In genomic region chr3:71423151-71423906, GRCh38 we compare ENCODE assay signal across 9 cellular contexts.
A peak's percentile ranks its signal among the peaks of the same experiment; 100 is the strongest.
DNase-seq lines count a peak whose midpoint lies in the region; ATAC-seq and TF ChIP-seq lines count a peak whose summit lies in the region.
"Had no signal": no experiment of that assay in that cellular context is flagged by ENCODE, and none has a peak within 500 bp of the region (broad histone marks: within the 10 kb centered on the region; RNA-seq: fewer than 3 reads in every experiment).

No MANE protein-coding gene starts in this region.

- H3K27me3 ChIP-seq in SK-N-SH (ENCODE audit: insufficient read depth) (no peaks in the 10 kb centered on the region), aorta (ENCODE audit: control insufficient read depth in 1 of 2, insufficient read depth in 2 of 2, low read length in 1 of 2) (no peaks in the 10 kb centered on the region)

- H3K9me3 Mint-ChIP-seq in activated naive CD4-positive, alpha-beta T cell treated with anti-CD3 and anti-CD28 coated beads, Interleukin-2, amount 50 U/mL, for 24 hours, result peaks cover 5% of the 10 kb centered on the region

- H3K36me3 Mint-ChIP-seq in activated naive CD4-positive, alpha-beta T cell treated with anti-CD3 and anti-CD28 coated beads, Interleukin-2, amount 50 U/mL, for 24 hours, result peaks cover 19% of the 10 kb centered on the region

- no peak overlapping the region for H3K4me3 ChIP-seq in SK-N-SH (ENCODE audit: low read depth in 2 of 2, low read length in 1 of 2)
- H3K4me3 ChIP-seq in fibroblast of villous mesenchyme (ENCODE audit: low read depth, low read length), result no peak overlapping the region
- no peak overlapping the region for H3K4me3 ChIP-seq in aorta (ENCODE audit: low read length in 2 of 2)

- H3K9me3 ChIP-seq in SK-N-SH (no peaks in the 10 kb centered on the region), aorta (ENCODE audit: control insufficient read depth, low read length) (no peaks in the 10 kb centered on the region)

- no peak for TF ChIP-seq RAD21 in SK-N-SH (IDR thresholded peaks at IDR 0.05; ENCODE audit: low read length)

- H3F3A ChIP-seq in SK-N-SH (replicated peaks; ENCODE audit: insufficient read depth), result peaks cover 5% of the 10 kb centered on the region

- H3K27ac ChIP-seq in SK-N-SH (ENCODE audit: low read depth in 2 of 2, low read length in 1 of 2) (no peak overlapping the region), aorta (ENCODE audit: low read depth in 1 of 2, low read length in 2 of 2) (no peak overlapping the region)

- intact Hi-C loops in aorta (cut with DNase I), result no loop called here

- H4K20me1 ChIP-seq in SK-N-SH (ENCODE audit: insufficient read depth), result no peaks in the 10 kb centered on the region; the same call in 1 of the 2 replicates

- no peaks in the 10 kb centered on the region for H3K9me2 ChIP-seq in SK-N-SH

- CTCF ChIA-PET in SK-N-SH (lab: Yijun Ruan, JAX), result interaction anchor here (0.6 to 1.8 kb wide), 4 partner anchors 8 to 123 kb away, joined by 3 to 4 read pairs (median 4); no protein-coding TSS in a partner anchor

- POLR2A ChIA-PET in SK-N-SH (lab: Yijun Ruan, JAX), result no interaction called here

- no peak for TF ChIP-seq EP300 in SK-N-SH (IDR thresholded peaks at IDR 0.05; ENCODE audit: borderline replicate concordance in 1 of 2, low read depth in 1 of 2, low read length in 1 of 2)

- H3K4me3 Mint-ChIP-seq in activated naive CD4-positive, alpha-beta T cell treated with anti-CD3 and anti-CD28 coated beads, Interleukin-2, amount 50 U/mL, for 24 hours, result peak overlapping the region; percentile 64

- 88% methylated on average over 12 of the region's 12 CpGs for WGBS in SK-N-SH (ENCODE audit: low lambda C conversion rate)
- WGBS in aorta, 2 donors, result 72 to 73% methylated on average over 12 of the region's 12 CpGs

- peaks cover 97% of the 10 kb centered on the region for H3K79me2 ChIP-seq in SK-N-SH (ENCODE audit: insufficient read depth)

- H3K36me3 ChIP-seq in SK-N-SH (replicated peaks in 1 of 2; ENCODE audit: control insufficient read depth in 1 of 2, insufficient read depth in 2 of 2, low read length in 1 of 2) (no peaks in the 10 kb centered on the region), aorta (ENCODE audit: control insufficient read depth in 1 of 2, insufficient read depth in 2 of 2, low read length in 1 of 2) (no peaks in the 10 kb centered on the region)

- peak overlapping the region; percentile 98 for H3K27ac Mint-ChIP-seq in activated naive CD4-positive, alpha-beta T cell treated with anti-CD3 and anti-CD28 coated beads, Interleukin-2, amount 50 U/mL, for 24 hours

- H3K4me1 ChIP-seq in SK-N-SH (ENCODE audit: control insufficient read depth in 1 of 2, insufficient read depth in 2 of 2, low read depth in 1 of 2, low read length in 1 of 2), result peaks cover 0 to 10% of the 10 kb centered on the region in 2 experiments; a peak in 1 of 4 replicates
- H3K4me1 ChIP-seq in aorta (ENCODE audit: control insufficient read depth in 1 of 2, insufficient read depth in 2 of 2, low read length in 2 of 2), result peaks cover 0 to 3% of the 10 kb centered on the region in 2 donors

- no peak overlapping the region for H3K9ac ChIP-seq in SK-N-SH

- TF ChIP-seq CTCF in SK-N-SH (IDR thresholded peaks at IDR 0.05) (peak; percentile 34), fibroblast of villous mesenchyme (IDR thresholded peaks at IDR 0.05; ENCODE audit: insufficient read depth, low read depth, low read length) (peak; percentile 30)

- peaks cover 95% of the 10 kb centered on the region for H3K4me1 Mint-ChIP-seq in activated naive CD4-positive, alpha-beta T cell treated with anti-CD3 and anti-CD28 coated beads, Interleukin-2, amount 50 U/mL, for 24 hours

- no peak overlapping the region for H2AFZ ChIP-seq in SK-N-SH (ENCODE audit: low read depth)

- no peaks in the 10 kb centered on the region for H3K27me3 Mint-ChIP-seq in activated naive CD4-positive, alpha-beta T cell treated with anti-CD3 and anti-CD28 coated beads, Interleukin-2, amount 50 U/mL, for 24 hours

- no peak for DNase-seq in activated naive CD4-positive, alpha-beta T cell (lab: John Stamatoyannopoulos, UW)
- DNase-seq in SK-N-SH (peak; percentile 49), fibroblast of villous mesenchyme (ENCODE audit: low read depth) (peak; percentile 30), aorta (no peak), SW 1271 (lab: John Stamatoyannopoulos, UW) (no peak)
- DNase-seq in stimulated activated CD4-positive, alpha-beta T cell treated with anti-CD3 and anti-CD28 coated beads, Interleukin-4, amount 100 ng/mL, for 1 hour, result no peak
- DNase-seq: activated CD4-positive, CD25-positive, alpha-beta regulatory T cell treated with anti-CD3 and anti-CD28 coated beads, Interleukin-2, amount 50 U/mL, for 72 hours had no signal

- ATAC-seq in aorta (ENCODE audit: low FRiP score) (peak; percentile 33), GM18502 (IDR thresholded peaks at IDR 0.05; ENCODE audit: poor library complexity, unreplicated experiment) (no peak)

- no peak overlapping the region for H3K4me2 ChIP-seq in SK-N-SH

TF ChIP-seq in SK-N-SH, 30 proteins besides CTCF, POLR2A, EP300 and RAD21:
- TF ChIP-seq TEAD4 (IDR thresholded peaks at IDR 0.05; ENCODE audit: borderline replicate concordance, insufficient read depth) (no peak), FOXJ3 (CRISPR knock-in tag; IDR thresholded peaks at IDR 0.05) (no peak), NFIC (IDR thresholded peaks at IDR 0.05; ENCODE audit: borderline replicate concordance) (peak; percentile 35; the same call in 1 of the 2 replicates), FOSL2 (IDR thresholded peaks at IDR 0.05; ENCODE audit: borderline replicate concordance, low read depth) (no peak)
TF ChIP-seq in SK-N-SH: peak in this region for 1.

Comparison
In these comparisons a context has a peak if more than half of its experiments do, and no peak if none do; other contexts are left out.
1. DNase-seq: peak in SK-N-SH (single experiment) and fibroblast of villous mesenchyme (single experiment); none in activated naive CD4-positive, alpha-beta T cell (0 of 4), aorta (0 of 2), stimulated activated CD4-positive, alpha-beta T cell treated with anti-CD3 and anti-CD28 coated beads, Interleukin-4, amount 100 ng/mL, for 1 hour (single experiment) and SW 1271 (0 of 2).